In genomic region chr7:41570766-41571165, GRCh38 we compare ENCODE assay signal across 18 cellular contexts.
DNase-seq lines count a peak whose midpoint lies in the region; ATAC-seq and TF ChIP-seq lines count a peak whose summit lies in the region.
"Had no signal": no experiment of that assay in that cellular context is flagged by ENCODE, and none has a peak within 500 bp of the region (broad histone marks: within the 10 kb centered on the region; RNA-seq: fewer than 3 reads in every experiment).

No MANE protein-coding gene starts in this region.

- H3K36me3 ChIP-seq in SK-N-SH (replicated peaks in 1 of 2; ENCODE audit: control insufficient read depth in 1 of 2, insufficient read depth in 2 of 2, low read length in 1 of 2), result no peaks in the 10 kb centered on the region
- H3K36me3 ChIP-seq: BE2C had no signal

- H3K27me3 ChIP-seq in SK-N-SH (ENCODE audit: insufficient read depth), result no peaks in the 10 kb centered on the region
- H3K27me3 ChIP-seq: BE2C had no signal

- no peaks in the 10 kb centered on the region for H3K9me3 ChIP-seq in SK-N-SH
- H3K9me3 ChIP-seq: BE2C had no signal

- H3K4me3 ChIP-seq in SK-N-SH (ENCODE audit: low read depth in 2 of 2, low read length in 1 of 2), result no peak overlapping the region
- H3K4me3 ChIP-seq: GM23248 had no signal

- no peak for TF ChIP-seq CTCF in SK-N-SH (IDR thresholded peaks at IDR 0.05)

- WGBS in SK-N-SH (ENCODE audit: low lambda C conversion rate), result 92% methylated on average over 1 of the region's 1 CpG

- no peak overlapping the region for H3K27ac ChIP-seq in SK-N-SH (ENCODE audit: low read depth in 2 of 2, low read length in 1 of 2)
- H3K27ac ChIP-seq: GM23248, KMS-11 had no signal

- no peak for DNase-seq in SK-N-SH
- DNase-seq in ELR (ENCODE audit: low read depth), result peak; percentile 7
- DNase-seq in NCI-H460 (ENCODE audit: extremely low read depth, low read depth), result peak; percentile 60
- DNase-seq in stimulated activated naive CD4-positive, alpha-beta T cell treated with Interleukin-2 at 50 U/mL for 16 hours (lab: John Stamatoyannopoulos, UW), result no peak
- no peak for DNase-seq in activated T-cell treated with anti-CD3 and anti-CD28 coated beads, Interleukin-2, amount 50 U/mL, for 1 hour
- DNase-seq: 8988T; BE2C; C1 segment of cervical spinal cord; CD4-positive, CD25-positive, alpha-beta regulatory T cell; CD8-positive, alpha-beta memory T cell; COR-L47; DMS79 treated with DMSO at 0.1 percent for 48 hours; EL; GM23248; HCEC 1CT had no signal

- H2AFZ ChIP-seq in SK-N-SH (ENCODE audit: low read depth), result peak overlapping the region; percentile 19; the same call in 1 of the 2 replicates
- H2AFZ ChIP-seq: GM23248 had no signal

- no peaks in the 10 kb centered on the region for H4K20me1 ChIP-seq in SK-N-SH (ENCODE audit: insufficient read depth)

- H3K9me2 ChIP-seq in SK-N-SH, result no peaks in the 10 kb centered on the region

- CTCF ChIA-PET in SK-N-SH (lab: Yijun Ruan, JAX), result interaction anchor here (1.1 to 1.4 kb wide), 2 partner anchors 9 to 10 kb away, joined by 3 to 5 read pairs; no protein-coding TSS in a partner anchor

- H3F3A ChIP-seq in SK-N-SH (replicated peaks; ENCODE audit: insufficient read depth), result peaks cover 14% of the 10 kb centered on the region

- H3K9ac ChIP-seq in SK-N-SH, result no peak overlapping the region
- H3K9ac ChIP-seq: GM23248, KMS-11 had no signal

- ATAC-seq in SK-N-SH treated with all-trans-retinoic acid at 6 μM for 48 hours, result no peak
- ATAC-seq in GM21717 (IDR thresholded peaks at IDR 0.05; ENCODE audit: unreplicated experiment), result no peak

- H3K4me2 ChIP-seq in SK-N-SH, result no peak overlapping the region
- H3K4me2 ChIP-seq: KMS-11 had no signal

- POLR2A ChIA-PET in SK-N-SH (lab: Yijun Ruan, JAX), result no interaction called here

- no peaks in the 10 kb centered on the region for H3K79me2 ChIP-seq in SK-N-SH (ENCODE audit: insufficient read depth)

- peaks cover 0 to 21% of the 10 kb centered on the region in 2 experiments; a peak in 2 of 4 replicates for H3K4me1 ChIP-seq in SK-N-SH (ENCODE audit: control insufficient read depth in 1 of 2, insufficient read depth in 2 of 2, low read depth in 1 of 2, low read length in 1 of 2)
- H3K4me1 ChIP-seq: BE2C had no signal

- TF ChIP-seq EP300 in SK-N-SH (IDR thresholded peaks at IDR 0.05; ENCODE audit: borderline replicate concordance in 1 of 2, low read depth in 1 of 2, low read length in 1 of 2), result no peak

- TF ChIP-seq RAD21 in SK-N-SH (IDR thresholded peaks at IDR 0.05; ENCODE audit: low read length), result no peak

TF ChIP-seq in SK-N-SH, 30 proteins besides CTCF, POLR2A, EP300 and RAD21:
- TF ChIP-seq RCOR1 (IDR thresholded peaks at IDR 0.05; ENCODE audit: low read length) (no peak), TCF12 (IDR thresholded peaks at IDR 0.05) (no peak), IRF3 (IDR thresholded peaks at IDR 0.05; ENCODE audit: low read depth, low read length) (no peak), CHD2 (IDR thresholded peaks at IDR 0.05; ENCODE audit: low read length, partially characterized antibody) (no peak), GATA2 (CRISPR knock-in tag; IDR thresholded peaks at IDR 0.05) (no peak), EZH2phosphoT487 (IDR thresholded peaks at IDR 0.05; ENCODE audit: borderline replicate concordance, low read depth) (no peak), JUND (IDR thresholded peaks at IDR 0.05) (no peak), NRF1 (IDR thresholded peaks at IDR 0.05; ENCODE audit: low read depth, low read length) (no peak), FOSL2 (IDR thresholded peaks at IDR 0.05; ENCODE audit: borderline replicate concordance, low read depth) (no peak), SMC3 (IDR thresholded peaks at IDR 0.05; ENCODE audit: low read depth, low read length) (no peak), ELF1 (IDR thresholded peaks at IDR 0.05) (no peak), YY1 (IDR thresholded peaks at IDR 0.05; ENCODE audit: low read depth) (no peak), SIN3A (IDR thresholded peaks at IDR 0.05; ENCODE audit: borderline replicate concordance, low read depth, low read length) (no peak), NFIC (IDR thresholded peaks at IDR 0.05; ENCODE audit: borderline replicate concordance) (no peak), FOXJ3 (CRISPR knock-in tag; IDR thresholded peaks at IDR 0.05) (no peak), GABPA (IDR thresholded peaks at IDR 0.05; ENCODE audit: low read depth) (no peak)
TF ChIP-seq in SK-N-SH: peak in this region for 0.

TF ChIP-seq in SK-N-SH treated with all-trans-retinoic acid at 6 μM for 48 hours, 23 proteins besides CTCF, POLR2A, EP300 and RAD21:
- TF ChIP-seq ZC3H10 (CRISPR knock-in tag; IDR thresholded peaks at IDR 0.05) (no peak), SNAI2 (CRISPR knock-in tag; IDR thresholded peaks at IDR 0.05) (no peak), ZFP3 (CRISPR knock-in tag; IDR thresholded peaks at IDR 0.05) (no peak), GLIS3 (CRISPR knock-in tag; IDR thresholded peaks at IDR 0.05) (no peak), TCF4 (CRISPR knock-in tag; IDR thresholded peaks at IDR 0.05; ENCODE audit: borderline replicate concordance) (no peak), RARB (CRISPR knock-in tag; IDR thresholded peaks at IDR 0.05) (no peak), ZFP30 (CRISPR knock-in tag; IDR thresholded peaks at IDR 0.05) (no peak), ZNF70 (CRISPR knock-in tag; IDR thresholded peaks at IDR 0.05) (no peak)
- TF ChIP-seq, protein P1, sequence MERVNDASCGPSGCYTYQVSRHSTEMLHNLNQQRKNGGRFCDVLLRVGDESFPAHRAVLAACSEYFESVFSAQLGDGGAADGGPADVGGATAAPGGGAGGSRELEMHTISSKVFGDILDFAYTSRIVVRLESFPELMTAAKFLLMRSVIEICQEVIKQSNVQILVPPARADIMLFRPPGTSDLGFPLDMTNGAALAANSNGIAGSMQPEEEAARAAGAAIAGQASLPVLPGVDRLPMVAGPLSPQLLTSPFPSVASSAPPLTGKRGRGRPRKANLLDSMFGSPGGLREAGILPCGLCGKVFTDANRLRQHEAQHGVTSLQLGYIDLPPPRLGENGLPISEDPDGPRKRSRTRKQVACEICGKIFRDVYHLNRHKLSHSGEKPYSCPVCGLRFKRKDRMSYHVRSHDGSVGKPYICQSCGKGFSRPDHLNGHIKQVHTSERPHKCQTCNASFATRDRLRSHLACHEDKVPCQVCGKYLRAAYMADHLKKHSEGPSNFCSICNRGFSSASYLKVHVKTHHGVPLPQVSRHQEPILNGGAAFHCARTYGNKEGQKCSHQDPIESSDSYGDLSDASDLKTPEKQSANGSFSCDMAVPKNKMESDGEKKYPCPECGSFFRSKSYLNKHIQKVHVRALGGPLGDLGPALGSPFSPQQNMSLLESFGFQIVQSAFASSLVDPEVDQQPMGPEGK (CRISPR knock-in tag; IDR thresholded peaks at IDR 0.05; ENCODE audit: borderline replicate concordance), result no peak
- TF ChIP-seq, protein P2, sequence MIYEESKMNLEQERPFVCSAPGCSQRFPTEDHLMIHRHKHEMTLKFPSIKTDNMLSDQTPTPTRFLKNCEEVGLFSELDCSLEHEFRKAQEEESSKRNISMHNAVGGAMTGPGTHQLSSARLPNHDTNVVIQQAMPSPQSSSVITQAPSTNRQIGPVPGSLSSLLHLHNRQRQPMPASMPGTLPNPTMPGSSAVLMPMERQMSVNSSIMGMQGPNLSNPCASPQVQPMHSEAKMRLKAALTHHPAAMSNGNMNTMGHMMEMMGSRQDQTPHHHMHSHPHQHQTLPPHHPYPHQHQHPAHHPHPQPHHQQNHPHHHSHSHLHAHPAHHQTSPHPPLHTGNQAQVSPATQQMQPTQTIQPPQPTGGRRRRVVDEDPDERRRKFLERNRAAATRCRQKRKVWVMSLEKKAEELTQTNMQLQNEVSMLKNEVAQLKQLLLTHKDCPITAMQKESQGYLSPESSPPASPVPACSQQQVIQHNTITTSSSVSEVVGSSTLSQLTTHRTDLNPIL (CRISPR knock-in tag; IDR thresholded peaks at IDR 0.05; ENCODE audit: low read depth), result no peak

Comparison
In these comparisons a context has a peak if more than half of its experiments do, and no peak if none do; other contexts are left out.
1. DNase-seq: peak in ELR (single experiment) and NCI-H460 (single experiment); none in SK-N-SH (single experiment), stimulated activated naive CD4-positive, alpha-beta T cell treated with Interleukin-2 at 50 U/mL for 16 hours (single experiment) and activated T-cell treated with anti-CD3 and anti-CD28 coated beads, Interleukin-2, amount 50 U/mL, for 1 hour (single experiment).